1 cellular context compared by ENCODE assay signal in the genomic region with DNA sequence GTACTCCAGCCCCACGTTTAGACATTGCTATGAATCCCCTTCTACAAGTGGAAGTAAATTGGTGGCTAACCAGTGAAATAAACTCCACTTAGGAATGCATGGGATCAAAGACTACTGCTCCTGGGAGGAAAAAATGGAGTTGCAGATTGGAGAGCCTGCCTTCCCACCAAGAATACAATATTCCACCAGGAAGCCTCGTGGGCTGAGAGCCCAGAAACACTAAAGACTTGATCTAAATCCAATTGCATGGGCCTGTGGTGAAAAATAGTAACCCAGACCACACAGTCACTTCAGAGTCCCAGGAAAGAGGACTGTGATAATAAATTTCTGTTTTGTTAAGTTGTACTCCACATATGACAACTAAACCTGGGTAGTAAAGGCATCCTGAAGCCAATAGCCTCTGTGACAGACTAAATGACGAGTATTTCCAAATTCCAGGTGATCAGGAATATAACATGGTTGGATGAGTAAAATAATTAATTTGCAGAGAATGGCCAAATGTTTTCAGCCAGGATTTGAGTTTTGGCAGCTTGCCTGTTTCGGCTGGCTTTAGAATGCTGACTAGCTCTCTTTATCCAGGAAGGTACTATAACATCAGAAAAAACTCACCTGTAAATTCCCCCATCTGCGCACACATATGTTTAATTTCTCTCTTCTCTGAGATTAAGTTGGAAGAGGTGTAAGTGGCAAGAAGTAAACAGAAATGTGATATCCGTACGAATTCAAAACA.
TF ChIP-seq lines count a peak whose summit lies in the region.

No MANE protein-coding gene starts in this region.

TF ChIP-seq in GM23338, 12 proteins besides CTCF, POLR2A, EP300 and RAD21 (continued from another document):
- TF ChIP-seq, protein P1, sequence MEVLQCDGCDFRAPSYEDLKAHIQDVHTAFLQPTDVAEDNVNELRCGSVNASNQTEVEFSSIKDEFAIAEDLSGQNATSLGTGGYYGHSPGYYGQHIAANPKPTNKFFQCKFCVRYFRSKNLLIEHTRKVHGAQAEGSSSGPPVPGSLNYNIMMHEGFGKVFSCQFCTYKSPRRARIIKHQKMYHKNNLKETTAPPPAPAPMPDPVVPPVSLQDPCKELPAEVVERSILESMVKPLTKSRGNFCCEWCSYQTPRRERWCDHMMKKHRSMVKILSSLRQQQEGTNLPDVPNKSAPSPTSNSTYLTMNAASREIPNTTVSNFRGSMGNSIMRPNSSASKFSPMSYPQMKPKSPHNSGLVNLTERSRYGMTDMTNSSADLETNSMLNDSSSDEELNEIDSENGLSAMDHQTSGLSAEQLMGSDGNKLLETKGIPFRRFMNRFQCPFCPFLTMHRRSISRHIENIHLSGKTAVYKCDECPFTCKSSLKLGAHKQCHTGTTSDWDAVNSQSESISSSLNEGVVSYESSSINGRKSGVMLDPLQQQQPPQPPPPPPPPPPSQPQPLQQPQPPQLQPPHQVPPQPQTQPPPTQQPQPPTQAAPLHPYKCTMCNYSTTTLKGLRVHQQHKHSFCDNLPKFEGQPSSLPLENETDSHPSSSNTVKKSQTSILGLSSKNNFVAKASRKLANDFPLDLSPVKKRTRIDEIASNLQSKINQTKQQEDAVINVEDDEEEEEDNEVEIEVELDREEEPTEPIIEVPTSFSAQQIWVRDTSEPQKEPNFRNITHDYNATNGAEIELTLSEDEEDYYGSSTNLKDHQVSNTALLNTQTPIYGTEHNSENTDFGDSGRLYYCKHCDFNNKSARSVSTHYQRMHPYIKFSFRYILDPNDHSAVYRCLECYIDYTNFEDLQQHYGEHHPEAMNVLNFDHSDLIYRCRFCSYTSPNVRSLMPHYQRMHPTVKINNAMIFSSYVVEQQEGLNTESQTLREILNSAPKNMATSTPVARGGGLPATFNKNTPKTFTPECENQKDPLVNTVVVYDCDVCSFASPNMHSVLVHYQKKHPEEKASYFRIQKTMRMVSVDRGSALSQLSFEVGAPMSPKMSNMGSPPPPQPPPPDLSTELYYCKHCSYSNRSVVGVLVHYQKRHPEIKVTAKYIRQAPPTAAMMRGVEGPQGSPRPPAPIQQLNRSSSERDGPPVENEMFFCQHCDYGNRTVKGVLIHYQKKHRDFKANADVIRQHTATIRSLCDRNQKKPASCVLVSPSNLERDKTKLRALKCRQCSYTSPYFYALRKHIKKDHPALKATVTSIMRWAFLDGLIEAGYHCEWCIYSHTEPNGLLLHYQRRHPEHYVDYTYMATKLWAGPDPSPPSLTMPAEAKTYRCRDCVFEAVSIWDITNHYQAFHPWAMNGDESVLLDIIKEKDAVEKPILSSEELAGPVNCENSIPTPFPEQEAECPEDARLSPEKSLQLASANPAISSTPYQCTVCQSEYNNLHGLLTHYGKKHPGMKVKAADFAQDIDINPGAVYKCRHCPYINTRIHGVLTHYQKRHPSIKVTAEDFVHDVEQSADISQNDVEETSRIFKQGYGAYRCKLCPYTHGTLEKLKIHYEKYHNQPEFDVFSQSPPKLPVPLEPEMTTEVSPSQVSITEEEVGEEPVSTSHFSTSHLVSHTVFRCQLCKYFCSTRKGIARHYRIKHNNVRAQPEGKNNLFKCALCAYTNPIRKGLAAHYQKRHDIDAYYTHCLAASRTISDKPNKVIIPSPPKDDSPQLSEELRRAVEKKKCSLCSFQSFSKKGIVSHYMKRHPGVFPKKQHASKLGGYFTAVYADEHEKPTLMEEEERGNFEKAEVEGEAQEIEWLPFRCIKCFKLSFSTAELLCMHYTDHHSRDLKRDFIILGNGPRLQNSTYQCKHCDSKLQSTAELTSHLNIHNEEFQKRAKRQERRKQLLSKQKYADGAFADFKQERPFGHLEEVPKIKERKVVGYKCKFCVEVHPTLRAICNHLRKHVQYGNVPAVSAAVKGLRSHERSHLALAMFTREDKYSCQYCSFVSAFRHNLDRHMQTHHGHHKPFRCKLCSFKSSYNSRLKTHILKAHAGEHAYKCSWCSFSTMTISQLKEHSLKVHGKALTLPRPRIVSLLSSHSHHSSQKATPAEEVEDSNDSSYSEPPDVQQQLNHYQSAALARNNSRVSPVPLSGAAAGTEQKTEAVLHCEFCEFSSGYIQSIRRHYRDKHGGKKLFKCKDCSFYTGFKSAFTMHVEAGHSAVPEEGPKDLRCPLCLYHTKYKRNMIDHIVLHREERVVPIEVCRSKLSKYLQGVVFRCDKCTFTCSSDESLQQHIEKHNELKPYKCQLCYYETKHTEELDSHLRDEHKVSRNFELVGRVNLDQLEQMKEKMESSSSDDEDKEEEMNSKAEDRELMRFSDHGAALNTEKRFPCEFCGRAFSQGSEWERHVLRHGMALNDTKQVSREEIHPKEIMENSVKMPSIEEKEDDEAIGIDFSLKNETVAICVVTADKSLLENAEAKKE (CRISPR knock-in tag; IDR thresholded peaks at IDR 0.05): no peak
- TF ChIP-seq ZNF331 (CRISPR knock-in tag; IDR thresholded peaks at IDR 0.05; ENCODE audit: low read depth): no peak
- no peak for TF ChIP-seq EZH2phosphoT487 (IDR thresholded peaks at IDR 0.05; ENCODE audit: unreplicated experiment)
- no peak for TF ChIP-seq JUNB (IDR thresholded peaks at IDR 0.05; ENCODE audit: unreplicated experiment)
- TF ChIP-seq NANOG (IDR thresholded peaks at IDR 0.05; ENCODE audit: borderline replicate concordance): no peak
- TF ChIP-seq, protein P2, sequence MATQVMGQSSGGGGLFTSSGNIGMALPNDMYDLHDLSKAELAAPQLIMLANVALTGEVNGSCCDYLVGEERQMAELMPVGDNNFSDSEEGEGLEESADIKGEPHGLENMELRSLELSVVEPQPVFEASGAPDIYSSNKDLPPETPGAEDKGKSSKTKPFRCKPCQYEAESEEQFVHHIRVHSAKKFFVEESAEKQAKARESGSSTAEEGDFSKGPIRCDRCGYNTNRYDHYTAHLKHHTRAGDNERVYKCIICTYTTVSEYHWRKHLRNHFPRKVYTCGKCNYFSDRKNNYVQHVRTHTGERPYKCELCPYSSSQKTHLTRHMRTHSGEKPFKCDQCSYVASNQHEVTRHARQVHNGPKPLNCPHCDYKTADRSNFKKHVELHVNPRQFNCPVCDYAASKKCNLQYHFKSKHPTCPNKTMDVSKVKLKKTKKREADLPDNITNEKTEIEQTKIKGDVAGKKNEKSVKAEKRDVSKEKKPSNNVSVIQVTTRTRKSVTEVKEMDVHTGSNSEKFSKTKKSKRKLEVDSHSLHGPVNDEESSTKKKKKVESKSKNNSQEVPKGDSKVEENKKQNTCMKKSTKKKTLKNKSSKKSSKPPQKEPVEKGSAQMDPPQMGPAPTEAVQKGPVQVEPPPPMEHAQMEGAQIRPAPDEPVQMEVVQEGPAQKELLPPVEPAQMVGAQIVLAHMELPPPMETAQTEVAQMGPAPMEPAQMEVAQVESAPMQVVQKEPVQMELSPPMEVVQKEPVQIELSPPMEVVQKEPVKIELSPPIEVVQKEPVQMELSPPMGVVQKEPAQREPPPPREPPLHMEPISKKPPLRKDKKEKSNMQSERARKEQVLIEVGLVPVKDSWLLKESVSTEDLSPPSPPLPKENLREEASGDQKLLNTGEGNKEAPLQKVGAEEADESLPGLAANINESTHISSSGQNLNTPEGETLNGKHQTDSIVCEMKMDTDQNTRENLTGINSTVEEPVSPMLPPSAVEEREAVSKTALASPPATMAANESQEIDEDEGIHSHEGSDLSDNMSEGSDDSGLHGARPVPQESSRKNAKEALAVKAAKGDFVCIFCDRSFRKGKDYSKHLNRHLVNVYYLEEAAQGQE (IDR thresholded peaks at IDR 0.05; ENCODE audit: unreplicated experiment): no peak
- TF ChIP-seq POLR2AphosphoS5 (IDR thresholded peaks at IDR 0.05; ENCODE audit: low read depth): no peak
- no peak for TF ChIP-seq EZH2 (IDR thresholded peaks at IDR 0.05; ENCODE audit: low read depth, unreplicated experiment)
TF ChIP-seq in GM23338: peak in this region for 0.
